In genomic region chr3:182962162-182962561, GRCh38 we compare ENCODE assay signal across 18 cellular contexts. TPM values are rescaled to one million over a fixed set of nuclear protein-coding genes. Genes with fewer than 3 reads are reported as not detected.
A peak's percentile ranks its signal among the peaks of the same experiment; 100 is the strongest.
DNase-seq lines count a peak whose midpoint lies in the region; ATAC-seq lines count a peak whose summit lies in the region.
"Had no signal": no experiment of that assay in that cellular context is flagged by ENCODE, and none has a peak within 500 bp of the region (broad histone marks: within the 10 kb centered on the region; RNA-seq: fewer than 3 reads in every experiment).

No MANE protein-coding gene starts in this region.

- no peak overlapping the region for H3K4me3 ChIP-seq in subcutaneous abdominal adipose tissue (ENCODE audit: low read depth in 1 of 5, low read length in 5 of 5)

- H3K27me3 Mint-ChIP-seq in central memory CD8-positive, alpha-beta T cell = no peaks in the 10 kb centered on the region
- H3K27me3 Mint-ChIP-seq: activated CD4-positive, alpha-beta memory T cell treated with anti-CD3 and anti-CD28 coated beads, Interleukin-2, amount 10 ng/mL, durations not matched to agents 7 days and 5 days; naive B cell had no signal

- H3K4me1 Mint-ChIP-seq in central memory CD8-positive, alpha-beta T cell = peaks cover 33% of the 10 kb centered on the region

- no peaks in the 10 kb centered on the region for H3K9me3 Mint-ChIP-seq in central memory CD8-positive, alpha-beta T cell
- H3K9me3 Mint-ChIP-seq: activated CD4-positive, alpha-beta memory T cell treated with anti-CD3 and anti-CD28 coated beads, Interleukin-2, amount 10 ng/mL, durations not matched to agents 7 days and 5 days; CD8-positive, alpha-beta T cell; naive B cell; T-helper 2 cell treated with Interferon-gamma antibody and Interleukin-4, amounts not matched to agents 5 μg/mL and 100 μg/mL, for 36 hours had no signal

- H3K27ac Mint-ChIP-seq in central memory CD8-positive, alpha-beta T cell (ENCODE audit: low read depth) = peak overlapping the region; percentile 44
- H3K27ac Mint-ChIP-seq: CD8-positive, alpha-beta T cell had no signal

- no peaks in the 10 kb centered on the region for H3K9me3 ChIP-seq in subcutaneous abdominal adipose tissue (ENCODE audit: control insufficient read depth in 5 of 5, low read length in 5 of 5)

- DNase-seq in OCI-M1 (lab: John Stamatoyannopoulos, UW) (peak; percentile 41), left lobe of liver (ENCODE audit: low spot score) (peak; percentile 66), SIG-M5 (lab: John Stamatoyannopoulos, UW) (no peak)
- no peak for DNase-seq in central memory CD8-positive, alpha-beta T cell (ENCODE audit: low spot score in 2 of 2)
- DNase-seq: activated CD4-positive, alpha-beta memory T cell treated with anti-CD3 and anti-CD28 coated beads, Interleukin-2, amount 10 ng/mL, durations not matched to agents 7 days and 5 days; activated naive CD4-positive, alpha-beta T cell treated with Interleukin-2 at 50 U/mL for 16 hours; CD8-positive, alpha-beta T cell; foreskin keratinocyte; islet precursor cell; naive B cell; NCI-H1694; NCI-H510A treated with DMSO at 0.1 percent for 48 hours; stimulated activated naive CD4-positive, alpha-beta T cell treated with Interleukin-2 at 50 U/mL for 16 hours had no signal

- H3K4me3 Mint-ChIP-seq in central memory CD8-positive, alpha-beta T cell = no peak overlapping the region
- H3K4me3 Mint-ChIP-seq: activated CD4-positive, alpha-beta memory T cell treated with anti-CD3 and anti-CD28 coated beads, Interleukin-2, amount 10 ng/mL, durations not matched to agents 7 days and 5 days; CD8-positive, alpha-beta T cell; naive B cell; T-helper 2 cell treated with Interferon-gamma antibody and Interleukin-4, amounts not matched to agents 5 μg/mL and 100 μg/mL, for 36 hours had no signal

- H3K36me3 ChIP-seq in subcutaneous abdominal adipose tissue (ENCODE audit: control insufficient read depth in 5 of 5, insufficient read depth in 5 of 5, low read length in 5 of 5) = peaks cover 0 to 5% (median 2%) of the 10 kb centered on the region in 5 donors

- no peaks in the 10 kb centered on the region for H3K27me3 ChIP-seq in subcutaneous abdominal adipose tissue (ENCODE audit: control insufficient read depth in 5 of 5, insufficient read depth in 4 of 5, low read length in 5 of 5)
- H3K27me3 ChIP-seq: foreskin keratinocyte had no signal

- peak overlapping the region in 1 of 5 donors; percentile 46 for H3K9ac ChIP-seq in subcutaneous abdominal adipose tissue (ENCODE audit: low read length in 5 of 5)

- peak overlapping the region; percentile 59 for H3K27ac ChIP-seq in subcutaneous abdominal adipose tissue (ENCODE audit: low read depth, low read length)
- H3K27ac ChIP-seq: foreskin keratinocyte, RWPE1 had no signal

- H3K36me3 Mint-ChIP-seq in central memory CD8-positive, alpha-beta T cell (ENCODE audit: insufficient read depth) = peaks cover 18% of the 10 kb centered on the region

- peaks cover 3 to 34% (median 30%) of the 10 kb centered on the region in 5 donors for H3K4me1 ChIP-seq in subcutaneous abdominal adipose tissue (ENCODE audit: control insufficient read depth in 5 of 5, insufficient read depth in 5 of 5, low read length in 5 of 5)
- H3K4me1 ChIP-seq: foreskin keratinocyte had no signal

- no peak for ATAC-seq in central memory CD8-positive, alpha-beta T cell (replicated peaks; ENCODE audit: extremely low read depth, poor library complexity, severe bottlenecking)
- ATAC-seq in left lobe of liver (peak; percentile 92), HG02763 (IDR thresholded peaks at IDR 0.05; ENCODE audit: unreplicated experiment) (no peak), GM21529 (IDR thresholded peaks at IDR 0.05; ENCODE audit: unreplicated experiment) (no peak)
- ATAC-seq: CD8-positive, alpha-beta T cell; foreskin keratinocyte had no signal

RNA-seq across cellular contexts. Expression of gene DCUN1D1, which starts 18.2 kb away (rescaled TPM):
- total RNA-seq in left lobe of liver = 29.9 TPM

Comparison
In these comparisons a context has a peak if more than half of its experiments do, and no peak if none do; other contexts are left out.
1. DNase-seq: peak in OCI-M1 (single experiment) and left lobe of liver (single experiment); none in central memory CD8-positive, alpha-beta T cell (0 of 2) and SIG-M5 (single experiment).